In genomic region chr7:130273863-130274262, GRCh38 we compare ENCODE assay signal across 11 cellular contexts. TPM values are rescaled to one million over a fixed set of nuclear protein-coding genes. Genes with fewer than 3 reads are reported as not detected.
DNase-seq lines count a peak whose midpoint lies in the region; ATAC-seq and TF ChIP-seq lines count a peak whose summit lies in the region.
"Had no signal": no experiment of that assay in that cellular context is flagged by ENCODE, and none has a peak within 500 bp of the region (broad histone marks: within the 10 kb centered on the region; RNA-seq: fewer than 3 reads in every experiment).

No MANE protein-coding gene starts in this region.

- H3K4me2 ChIP-seq in fibroblast of lung (ENCODE audit: extremely low read depth, insufficient read depth, low read length) = peak overlapping the region; percentile 67
- H3K4me2 ChIP-seq in trophoblast cell (ENCODE audit: low read length) = no peak overlapping the region

- H3K4ac ChIP-seq in trophoblast cell (ENCODE audit: low read depth, low read length) = peak overlapping the region; percentile 70

- H2BK5ac ChIP-seq in trophoblast cell (ENCODE audit: low read depth, low read length, poor library complexity) = peak overlapping the region; percentile 60

- no peaks in the 10 kb centered on the region for H3K79me2 ChIP-seq in fibroblast of lung (ENCODE audit: control insufficient read depth, insufficient read depth, low read length)
- peaks cover 2% of the 10 kb centered on the region for H3K79me2 ChIP-seq in trophoblast cell (ENCODE audit: control insufficient read depth, insufficient read depth, low read length, poor library complexity)

- H4K91ac ChIP-seq in trophoblast cell (ENCODE audit: low read depth, low read length) = peak overlapping the region; percentile 80

- in situ Hi-C loops in KBM-7 (cut with MboI; ENCODE audit: low pct_unique_long_range_greater_than_20kb, low sequenced_read_pairs) = no loop called here

- no peaks in the 10 kb centered on the region for H4K20me1 ChIP-seq in fibroblast of lung (ENCODE audit: control insufficient read depth, extremely low read depth, insufficient read depth, low read length)

- no peak overlapping the region for H3K18ac ChIP-seq in trophoblast cell (ENCODE audit: low read length)

- H2AK5ac ChIP-seq in trophoblast cell (ENCODE audit: low read length) = no peak overlapping the region

- H3K36me3 ChIP-seq in H7 (replicated peaks; ENCODE audit: control insufficient read depth, insufficient read depth, low read length) = no peaks in the 10 kb centered on the region
- H3K36me3 ChIP-seq in fibroblast of lung (ENCODE audit: control insufficient read depth, insufficient read depth, low read length) = no peaks in the 10 kb centered on the region
- no peaks in the 10 kb centered on the region for H3K36me3 ChIP-seq in trophoblast cell (ENCODE audit: control insufficient read depth in 1 of 2, insufficient read depth in 2 of 2, low read length in 2 of 2)

- no peak overlapping the region for H2BK120ac ChIP-seq in trophoblast cell (ENCODE audit: insufficient read depth, low read length, poor library complexity)

- H3K4me1 ChIP-seq in fibroblast of lung (ENCODE audit: control insufficient read depth, extremely low read depth, insufficient read depth, low read length) (peaks cover 14% of the 10 kb centered on the region), trophoblast cell (ENCODE audit: control insufficient read depth in 1 of 2, insufficient read depth in 2 of 2, low read length in 2 of 2) (peaks cover 9 to 10% of the 10 kb centered on the region in 2 experiments)

- H3K27ac ChIP-seq in fibroblast of lung (ENCODE audit: insufficient read depth, low read length) (no peak overlapping the region), trophoblast cell (ENCODE audit: low read depth, low read length) (no peak overlapping the region)
- H3K27ac ChIP-seq: psoas muscle had no signal

- peak overlapping the region; percentile 67 for H3K14ac ChIP-seq in trophoblast cell (ENCODE audit: low read length)

- peak overlapping the region; percentile 83 for H2BK12ac ChIP-seq in trophoblast cell (ENCODE audit: low read length)

- no peaks in the 10 kb centered on the region; the same call in 1 of the 2 replicates for H3K27me3 ChIP-seq in H7 (ENCODE audit: control insufficient read depth, insufficient read depth, low read length)
- no peaks in the 10 kb centered on the region for H3K27me3 ChIP-seq in fibroblast of lung (ENCODE audit: control insufficient read depth, insufficient read depth, low read length)
- H3K27me3 ChIP-seq in trophoblast cell (ENCODE audit: insufficient read depth, low read length) = no peaks in the 10 kb centered on the region

- H3K4me3 ChIP-seq in H7 (ENCODE audit: insufficient read depth, low read depth, low read length) = 0 out of 2 replicates have a peak overlapping the region, but pooled peaks have one; percentile 0
- H3K4me3 ChIP-seq in fibroblast of lung (replicated peaks in 1 of 4; ENCODE audit: control extremely low read depth in 1 of 4, insufficient read depth in 1 of 4, low read depth in 3 of 4, low read length in 4 of 4) = peak overlapping the region in 1 of 4 experiments; percentile 28
- H3K4me3 ChIP-seq in trophoblast cell (ENCODE audit: low read depth, low read length) = no peak overlapping the region

- H3K9ac ChIP-seq in fibroblast of lung (ENCODE audit: insufficient read depth, low read length) (no peak overlapping the region), trophoblast cell (ENCODE audit: low read length) (no peak overlapping the region)

- no CpG with 5 or more reads among the region's 11 CpGs for WGBS in trophoblast cell (ENCODE audit: extremely low coverage, insufficient coverage, insufficient read length)

- ATAC-seq in HG02973 (IDR thresholded peaks at IDR 0.05; ENCODE audit: unreplicated experiment) (no peak), HG02852 (IDR thresholded peaks at IDR 0.05; ENCODE audit: unreplicated experiment) (no peak)

- peak overlapping the region; percentile 66 for H4K8ac ChIP-seq in trophoblast cell (ENCODE audit: low read depth, low read length)

- H4K12ac ChIP-seq in trophoblast cell (ENCODE audit: low read depth, low read length) = peak overlapping the region; percentile 38

- TF ChIP-seq CTCF in fibroblast of lung (conservative IDR thresholded peaks at IDR 0.05 in 1 of 2, IDR thresholded peaks at IDR 0.05 in 1 of 2; ENCODE audit: low read depth in 1 of 2, low read length in 2 of 2) = peak; percentile 15 to 27

- peaks cover 18% of the 10 kb centered on the region for H3K79me1 ChIP-seq in trophoblast cell (ENCODE audit: low read length)

- no peaks in the 10 kb centered on the region for H3K9me3 ChIP-seq in fibroblast of lung (ENCODE audit: control insufficient read depth, insufficient read depth, low read depth, low read length)
- H3K9me3 ChIP-seq in trophoblast cell (ENCODE audit: insufficient read depth, low read depth, low read length) = peaks cover 2% of the 10 kb centered on the region
- H3K9me3 ChIP-seq: psoas muscle had no signal

- DNase-seq in H7 (peak; percentile 30), NCI-H2227 treated with DMSO at 0.1 percent for 48 hours (lab: John Stamatoyannopoulos, UW) (peak; percentile 74), fibroblast of lung (ENCODE audit: low read depth in 2 of 2) (peak; percentile 68 to 94), trophoblast cell (peak in 1 of 2 donors; percentile 4), GM19240 (ENCODE audit: insufficient read length, low spot score) (no peak), KBM-7 (no peak)
- DNase-seq: psoas muscle, T-helper 9 cell had no signal

- peak overlapping the region; percentile 19 for H2AFZ ChIP-seq in fibroblast of lung (ENCODE audit: low read length)
- no peak overlapping the region for H2AFZ ChIP-seq in trophoblast cell (ENCODE audit: insufficient read depth, low read length, poor library complexity)

- no peak overlapping the region for H3K23ac ChIP-seq in trophoblast cell (ENCODE audit: low read length)

RNA-seq across cellular contexts. Expression of gene CPA2, which starts 7.2 kb away (rescaled TPM):
- not detected in 2 replicates for total RNA-seq in H7 (2014; rRNA removed; shearing (Covaris generic))
- total RNA-seq in fibroblast of lung = under 0.01 TPM in 1 of 2 replicates, not detected in the other
- 0.06 TPM in 1 of 2 replicates, not detected in the other for polyA plus RNA-seq in fibroblast of lung
- polyA plus RNA-seq in fibroblast of lung (2012) = 0.15 TPM in 1 of 2 replicates, not detected in the other
- polyA minus RNA-seq in fibroblast of lung (ENCODE audit: low replicate concordance) = not detected in 2 replicates
- polyA plus RNA-seq in trophoblast cell (2013) = 0.17 and 0.18 TPM in 2 replicates
- total RNA-seq: HT1080 had no signal

RNA-seq across cellular contexts. Expression of gene CPA4, which starts 19.1 kb away (rescaled TPM):
- total RNA-seq in H7 (2014; rRNA removed; shearing (Covaris generic)) = not detected in 2 replicates
- 6.4 and 20.0 TPM in 2 replicates for total RNA-seq in fibroblast of lung
- 31.5 and 48.3 TPM in 2 replicates for polyA plus RNA-seq in fibroblast of lung
- polyA plus RNA-seq in fibroblast of lung (2012) = 18.7 and 31.0 TPM in 2 replicates
- 37.6 and 39.8 TPM in 2 replicates for polyA minus RNA-seq in fibroblast of lung (ENCODE audit: low replicate concordance)
- polyA plus RNA-seq in trophoblast cell (2013) = 2.5 and 3.8 TPM in 2 replicates

Comparison
In these comparisons a context has a peak if more than half of its experiments do, and no peak if none do; other contexts are left out.
1. DNase-seq: peak in H7 (single experiment), NCI-H2227 treated with DMSO at 0.1 percent for 48 hours (single experiment) and fibroblast of lung (2 of 2); none in GM19240 (single experiment) and KBM-7 (single experiment).